25 cellular contexts compared by ENCODE assay signal in the genomic region with DNA sequence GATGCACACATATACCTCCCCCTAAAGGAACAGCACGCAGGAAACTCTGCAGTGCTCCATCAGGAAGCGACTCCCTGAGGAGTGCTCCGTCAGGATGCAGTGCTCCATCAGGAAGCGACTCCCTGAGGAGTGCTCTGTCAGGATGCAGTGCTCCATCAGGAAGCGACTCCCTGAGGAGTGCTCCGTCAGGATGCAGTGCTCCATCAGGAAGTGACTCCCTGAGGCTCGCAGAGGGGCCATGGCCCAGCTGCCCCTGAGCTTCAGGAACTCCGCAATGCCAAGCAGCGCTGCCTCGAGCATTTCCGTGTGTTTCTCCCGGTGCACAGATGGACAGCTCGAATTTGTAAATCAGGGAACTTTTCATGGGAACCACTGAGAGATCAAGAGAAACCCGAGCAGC.
"Had no signal": no experiment of that assay in that cellular context is flagged by ENCODE, and none has a peak within 500 bp of the region (broad histone marks: within the 10 kb centered on the region; RNA-seq: fewer than 3 reads in every experiment).

No MANE protein-coding gene starts in this region.

- H3K36me3 ChIP-seq: colonic mucosa, right lobe of liver, stomach, thoracic aorta, transverse colon had no signal

- H3K27ac ChIP-seq: colonic mucosa, foreskin keratinocyte, psoas muscle, right lobe of liver, spleen, stomach, thoracic aorta, transverse colon had no signal

- ATAC-seq: left cardiac atrium; left ventricle myocardium superior; naive thymus-derived CD4-positive, alpha-beta T cell; psoas muscle; right lobe of liver had no signal

- H3K36me3 Mint-ChIP-seq: immature natural killer cell; naive thymus-derived CD4-positive, alpha-beta T cell had no signal

- H3K4me1 Mint-ChIP-seq: immature natural killer cell; naive thymus-derived CD4-positive, alpha-beta T cell had no signal

- H3K27ac Mint-ChIP-seq: immature natural killer cell; naive thymus-derived CD4-positive, alpha-beta T cell; nephron progenitor cell had no signal

- H3K4me1 ChIP-seq: colonic mucosa, foreskin keratinocyte, psoas muscle, right lobe of liver, stomach, transverse colon had no signal

- H3K9me3 ChIP-seq: colonic mucosa, psoas muscle, right lobe of liver, spleen, stomach, thoracic aorta, transverse colon had no signal

- H3K9me3 Mint-ChIP-seq: naive thymus-derived CD4-positive, alpha-beta T cell; nephron progenitor cell had no signal

- FAIRE-seq: endothelial cell of umbilical vein, kidney had no signal

- H3K27me3 ChIP-seq: colonic mucosa, right lobe of liver had no signal

- DNase-seq: colonic mucosa; dermis blood vessel endothelial cell; erythroblast; immature natural killer cell; kidney; left cardiac atrium; left ventricle myocardium superior; mesendoderm; naive thymus-derived CD4-positive, alpha-beta T cell; nephron progenitor cell; psoas muscle; retina; spleen; stimulated activated CD4-positive, alpha-beta T cell treated with anti-CD3 and anti-CD28 coated beads, Interleukin-15, amount 100 ng/mL, for 24 hours; stimulated activated CD4-positive, alpha-beta T cell treated with anti-CD3 and anti-CD28 coated beads, Interleukin-1b, Interleukin-23, amount 100 ng/mL, for 48 hours; stimulated activated CD4-positive, alpha-beta T cell treated with anti-CD3 and anti-CD28 coated beads, Interleukin-4, amount 100 ng/mL, for 24 hours; stimulated activated naive CD4-positive, alpha-beta T cell; stomach; substantia nigra; transverse colon had no signal

- H3K4me3 Mint-ChIP-seq: immature natural killer cell; naive thymus-derived CD4-positive, alpha-beta T cell; nephron progenitor cell had no signal

- H3K4me3 ChIP-seq: colonic mucosa, lung, psoas muscle, right lobe of liver, spleen, stomach, thoracic aorta, transverse colon had no signal
